In the genomic region with DNA sequence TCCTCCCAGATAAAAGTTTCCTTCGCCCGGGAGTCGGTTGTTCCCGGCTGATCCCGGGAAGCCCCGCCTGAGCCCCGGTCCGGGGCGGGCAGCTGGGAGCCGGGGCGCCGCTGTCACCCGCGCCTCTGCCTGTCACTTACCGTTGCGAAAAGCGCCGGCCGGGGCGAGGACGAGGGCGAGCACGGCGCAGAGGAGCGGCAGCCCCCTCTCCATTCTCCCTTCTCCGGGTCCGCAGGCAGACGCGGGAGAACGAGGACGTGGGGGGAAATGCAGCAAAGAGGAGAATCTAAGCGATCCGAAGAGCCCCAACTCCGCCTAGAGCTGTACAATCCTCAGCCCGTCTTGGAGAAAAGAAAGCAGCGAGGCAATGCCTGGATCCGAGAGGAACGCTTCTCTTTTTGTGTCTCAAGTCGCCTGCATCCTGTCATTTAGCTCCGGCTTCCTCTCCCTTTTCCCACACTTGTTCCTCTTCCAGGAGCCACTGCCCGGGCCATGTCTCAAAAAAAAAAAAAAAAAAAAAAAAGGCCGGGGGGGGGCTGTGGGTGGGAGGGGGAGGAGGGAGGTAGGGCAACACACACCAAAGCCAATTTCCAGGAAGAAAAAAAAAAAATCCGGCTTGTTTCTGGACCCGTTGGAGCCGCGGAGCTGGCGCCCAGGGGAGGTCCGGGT, we compare ENCODE assay signal across 8 cellular contexts. TPM values are rescaled to one million over a fixed set of nuclear protein-coding genes. Genes with fewer than 3 reads are reported as not detected.
DNase-seq lines count a peak whose midpoint lies in the region; ATAC-seq, FAIRE-seq and TF ChIP-seq lines count a peak whose summit lies in the region.

A gene (minus strand): TSS at position 498 of the 669 bp plus-strand sequence. CDS start 285 bp downstream, at position 213.

- H3K9ac ChIP-seq in kidney (ENCODE audit: low read length in 2 of 2) (peak within 1 kb of the TSS; percentile 91), smooth muscle cell (ENCODE audit: low read depth) (peak within 1 kb of the TSS; percentile 76)

- H4K20me1 ChIP-seq in smooth muscle cell (ENCODE audit: low read depth) = no peaks in the 10 kb centered on the region

- peak within 1 kb of the TSS; percentile 99 for H3K4me2 ChIP-seq in smooth muscle cell

- peaks cover 10% of the 10 kb centered on the region for H3F3A ChIP-seq in smooth muscle cell (ENCODE audit: low read depth)

- H2AFZ ChIP-seq in smooth muscle cell (ENCODE audit: low read depth) = peak within 1 kb of the TSS; percentile 90

- H3K27ac ChIP-seq in kidney (ENCODE audit: low read depth in 2 of 2, low read length in 2 of 2) = peak within 1 kb of the TSS; percentile 89 to 97
- peak within 1 kb of the TSS; percentile 83 for H3K27ac ChIP-seq in smooth muscle cell (ENCODE audit: low read depth)

- peaks cover 50% of the 10 kb centered on the region for H3K79me2 ChIP-seq in smooth muscle cell (ENCODE audit: low read depth)

- peaks cover under 1 to 8% of the 10 kb centered on the region in 2 donors for H3K36me3 ChIP-seq in kidney (ENCODE audit: control insufficient read depth in 1 of 2, insufficient read depth in 2 of 2, low read length in 2 of 2)
- peaks cover under 1% of the 10 kb centered on the region for H3K36me3 ChIP-seq in smooth muscle cell (ENCODE audit: low read depth)

- CTCF ChIA-PET in GM10248 (lab: Yijun Ruan, JAX) = interaction anchor here (5.4 kb wide), 1 partner anchor 1304 kb away, joined by 54 read pairs; no protein-coding TSS in a partner anchor

- WGBS in smooth muscle cell (ENCODE audit: low lambda C conversion rate) = under 1% methylated on average over 45 of the region's 48 CpGs

- intact Hi-C loops in kidney (cut with DNase I) = loop anchor here (10.0 kb wide), 1 partner anchor 1300 kb away; no protein-coding TSS in a partner anchor

- no peak for FAIRE-seq in kidney (lab: Jason Lieb, UNC)

- no peaks in the 10 kb centered on the region for H3K27me3 ChIP-seq in smooth muscle cell (ENCODE audit: low read depth)

- H3K9me3 ChIP-seq in kidney (ENCODE audit: control insufficient read depth in 1 of 2, low read length in 2 of 2) (no peaks in the 10 kb centered on the region), smooth muscle cell (replicated peaks; ENCODE audit: low read depth) (no peaks in the 10 kb centered on the region)

- H3K4me1 ChIP-seq in kidney (ENCODE audit: control insufficient read depth in 1 of 2, insufficient read depth in 1 of 2, low read depth in 1 of 2, low read length in 2 of 2) (peaks cover 0 to 2% of the 10 kb centered on the region in 2 donors), smooth muscle cell (ENCODE audit: low read depth) (peaks cover 17% of the 10 kb centered on the region)

- DNase-seq in 8988T = peak; percentile 59
- DNase-seq in GM10248 (ENCODE audit: extremely low spot score) = peak; percentile 29
- peak; percentile 62 for DNase-seq in OCI-M1 (lab: John Stamatoyannopoulos, UW)
- DNase-seq in cardiac fibroblast (ENCODE audit: low read depth in 2 of 2) = no peak
- peak; percentile 71 for DNase-seq in kidney
- peak; percentile 25 for DNase-seq in smooth muscle cell (lab: John Stamatoyannopoulos, UW; ENCODE audit: unreplicated experiment)
- no peak for DNase-seq in epidermal melanocyte (ENCODE audit: insufficient read length, low spot score)

- TF ChIP-seq CTCF in GM10248 (IDR thresholded peaks at IDR 0.05; ENCODE audit: control extremely low read depth, extremely low read depth, low read depth, missing control alignments) (no peak), cardiac fibroblast (IDR thresholded peaks at IDR 0.05; ENCODE audit: low read depth, low read length) (no peak), kidney (IDR thresholded peaks at IDR 0.05; ENCODE audit: borderline replicate concordance, extremely low read depth, insufficient read depth) (no peak), smooth muscle cell (IDR thresholded peaks at IDR 0.05; ENCODE audit: borderline replicate concordance, insufficient read depth, poor library complexity, severe bottlenecking) (no peak)

- POLR2A ChIA-PET in GM10248 (lab: Yijun Ruan, JAX) = no interaction called here

- H3K4me3 ChIP-seq in cardiac fibroblast (replicated peaks in 1 of 2; ENCODE audit: low read depth in 2 of 2, low read length in 2 of 2) = peak within 1 kb of the TSS; percentile 88 to 89
- H3K4me3 ChIP-seq in kidney (ENCODE audit: low read length in 2 of 2) = peak within 1 kb of the TSS; percentile 77
- peak within 1 kb of the TSS; percentile 96 for H3K4me3 ChIP-seq in smooth muscle cell

- no peak for ATAC-seq in GM19395 (IDR thresholded peaks at IDR 0.05; ENCODE audit: unreplicated experiment)

RNA-seq across cellular contexts. Expression of the gene that starts here (rescaled TPM):
- 243 TPM for total RNA-seq in kidney
- 40.5 TPM for polyA plus RNA-seq in kidney (ENCODE audit: insufficient read depth, low read depth, low replicate concordance)
- 74.8 and 83.7 TPM in 2 replicates for total RNA-seq in smooth muscle cell
- polyA plus RNA-seq in smooth muscle cell = 61.9 and 80.4 TPM in 2 replicates

Comparison
In these comparisons a context has a peak if more than half of its experiments do, and no peak if none do; other contexts are left out.
1. DNase-seq: peak in 8988T (single experiment), GM10248 (single experiment), OCI-M1 (single experiment), kidney (single experiment) and smooth muscle cell (single experiment); none in cardiac fibroblast (0 of 2) and epidermal melanocyte (single experiment).
2. Peak in every context shown above with its lines, with median percentiles within 50 percentile points of each other: H3K4me3 ChIP-seq.